30 cellular contexts compared by ENCODE assay signal in genomic region chr3:161117646-161118045, GRCh38.
"Had no signal": no experiment of that assay in that cellular context is flagged by ENCODE, and none has a peak within 500 bp of the region (broad histone marks: within the 10 kb centered on the region; RNA-seq: fewer than 3 reads in every experiment).

No MANE protein-coding gene starts in this region.

- DNase-seq: activated B cell treated with CpG ODN at 0.5 μM for 24 hours; activated CD4-positive, alpha-beta T cell treated with anti-CD3 and anti-CD28 coated beads for 48 hours; activated CD4-positive, alpha-beta T cell treated with anti-CD3 and anti-CD28 coated beads, Interleukin-2, amount 50 U/mL, for 1 hour; activated CD4-positive, alpha-beta T cell treated with anti-CD3 and anti-CD28 coated beads, Interleukin-2, amount 50 U/mL, for 48 hours; activated CD8-positive, alpha-beta memory T cell treated with anti-CD3 and anti-CD28 coated beads for 24 hours; activated CD8-positive, alpha-beta T cell treated with anti-CD3 and anti-CD28 coated beads for 36 hours; activated effector memory CD4-positive, alpha-beta T cell treated with Interleukin-2 at 50 U/mL for 16 hours; activated gamma-delta T cell treated with Interleukin-2 at 50 U/mL for 16 hours; activated naive CD4-positive, alpha-beta T cell treated with anti-CD3 and anti-CD28 coated beads, Interleukin-2, amount 50 U/mL, for 16 hours; activated naive CD4-positive, alpha-beta T cell treated with Interleukin-2 at 50 U/mL for 16 hours; activated T-cell treated with anti-CD3 and anti-CD28 coated beads, Interleukin-2, amount 50 U/mL, for 4 hours; amniotic stem cell; anterior cingulate cortex; brain microvascular endothelial cell; cortex of kidney; dorsolateral prefrontal cortex; effector memory CD4-positive, alpha-beta T cell; esophagus squamous epithelium; foreskin fibroblast; head of caudate nucleus; hippocampal formation; T-helper 1 cell; T-helper 17 cell; T1000; WERI-Rb-1 had no signal

- H3K27ac Mint-ChIP-seq: activated B cell treated with CpG ODN at 0.5 μM for 24 hours; activated CD8-positive, alpha-beta T cell treated with anti-CD3 and anti-CD28 coated beads for 36 hours; activated naive CD8-positive, alpha-beta T cell; activated T-helper 17 cell treated with anti-CD3 and anti-CD28 coated beads, Interleukin-2, amount 50 U/mL, for 72 hours; T-helper 17 cell; T-helper 2 cell treated with Interferon-gamma antibody and Interleukin-4, amounts not matched to agents 5 μg/mL and 100 μg/mL, for 36 hours had no signal

- H3K4me1 Mint-ChIP-seq: activated B cell treated with CpG ODN at 0.5 μM for 24 hours; activated T-helper 17 cell treated with anti-CD3 and anti-CD28 coated beads, Interleukin-2, amount 50 U/mL, for 72 hours; T-helper 17 cell had no signal

- H3K4me3 Mint-ChIP-seq: activated B cell treated with CpG ODN at 0.5 μM for 24 hours; activated CD8-positive, alpha-beta T cell treated with anti-CD3 and anti-CD28 coated beads for 36 hours; activated naive CD8-positive, alpha-beta T cell; activated T-cell treated with anti-CD3 and anti-CD28 coated beads, Interleukin-2, amount 50 U/mL, for 4 hours; activated T-helper 17 cell treated with anti-CD3 and anti-CD28 coated beads, Interleukin-2, amount 50 U/mL, for 72 hours; T-helper 17 cell; T-helper 2 cell treated with Interferon-gamma antibody and Interleukin-4, amounts not matched to agents 5 μg/mL and 100 μg/mL, for 36 hours had no signal

- ATAC-seq: activated CD4-positive, CD25-positive, alpha-beta regulatory T cell treated with anti-CD3 and anti-CD28 coated beads, Interleukin-2, amount 50 U/mL, for 24 hours; activated CD8-positive, alpha-beta T cell treated with anti-CD3 and anti-CD28 coated beads for 36 hours; activated T-cell treated with anti-CD3 and anti-CD28 coated beads, Interleukin-2, amount 50 U/mL, for 4 hours; activated T-helper 17 cell treated with anti-CD3 and anti-CD28 coated beads, Interleukin-2, amount 50 U/mL, for 72 hours; T-helper 17 cell had no signal

- H3K27ac ChIP-seq: brain microvascular endothelial cell, dorsolateral prefrontal cortex, epithelial cell of prostate, esophagus squamous epithelium, WERI-Rb-1 had no signal

- H3K27me3 Mint-ChIP-seq: T-helper 17 cell had no signal
